17 cellular contexts compared by ENCODE assay signal in the genomic region with DNA sequence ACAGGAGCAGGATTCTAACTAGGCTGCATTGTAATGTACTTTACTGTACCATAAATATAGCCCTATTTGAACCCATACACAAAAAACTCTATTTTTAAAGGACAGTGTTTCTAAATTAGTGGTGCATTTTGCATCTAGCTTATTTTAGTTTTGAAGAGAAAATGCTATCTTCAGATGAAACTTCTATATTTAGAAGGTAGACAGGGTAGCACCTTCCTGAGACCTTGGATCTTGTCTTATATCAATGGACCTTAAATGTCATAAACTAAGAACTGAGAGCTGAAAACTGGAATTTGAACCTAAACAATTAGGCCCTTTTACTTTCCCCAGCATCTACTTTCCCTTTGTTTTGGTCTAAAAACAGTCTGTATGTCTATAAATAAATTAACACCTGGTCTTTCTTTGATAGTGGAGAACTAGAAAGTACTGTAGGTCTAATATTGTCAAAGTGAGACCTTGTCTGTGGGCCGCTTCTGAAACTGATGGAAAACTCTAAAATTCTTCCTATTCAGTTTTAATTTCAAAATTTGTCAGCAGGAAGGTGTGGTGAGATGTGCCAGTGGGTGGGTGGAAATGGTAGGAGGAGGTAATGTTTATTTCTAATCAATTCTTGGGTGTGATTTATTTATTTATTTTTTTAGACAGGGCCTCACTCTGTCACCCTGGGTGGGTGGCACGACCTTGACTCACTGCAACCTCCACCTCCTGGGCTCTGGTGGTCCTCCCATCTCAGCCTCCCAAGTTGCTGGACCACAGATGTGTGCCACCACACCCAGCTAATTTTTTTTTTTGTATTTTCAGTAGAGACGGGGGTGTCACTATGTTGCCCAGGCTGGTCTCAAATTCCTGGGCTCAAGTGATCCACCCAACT. TPM values are rescaled to one million over a fixed set of nuclear protein-coding genes. Genes with fewer than 3 reads are reported as not detected.
A peak's percentile ranks its signal among the peaks of the same experiment; 100 is the strongest.
DNase-seq lines count a peak whose midpoint lies in the region; ATAC-seq and TF ChIP-seq lines count a peak whose summit lies in the region.
"Had no signal": no experiment of that assay in that cellular context is flagged by ENCODE, and none has a peak within 500 bp of the region (broad histone marks: within the 10 kb centered on the region; RNA-seq: fewer than 3 reads in every experiment).

No MANE protein-coding gene starts in this region.

- no peak overlapping the region for H3K4me2 ChIP-seq in PC-3 (ENCODE audit: low read length)
- no peak overlapping the region for H3K4me2 ChIP-seq in MM.1S (ENCODE audit: low read depth, low read length)

- H4K20me1 ChIP-seq in PC-3 (ENCODE audit: low read length), result peaks cover 4% of the 10 kb centered on the region; the same call in 1 of the 2 replicates
- no peaks in the 10 kb centered on the region; the same call in 1 of the 2 replicates for H4K20me1 ChIP-seq in MM.1S (ENCODE audit: insufficient read depth, low read length)

- no peak overlapping the region for H3K27ac ChIP-seq in PC-3 (ENCODE audit: low read length)
- no peak overlapping the region for H3K27ac ChIP-seq in MM.1S (ENCODE audit: low read length)
- H3K27ac ChIP-seq: gastrocnemius medialis, tibial artery had no signal

- peaks cover 29 to 37% of the 10 kb centered on the region in 2 donors for H3K4me1 Mint-ChIP-seq in effector memory CD8-positive, alpha-beta T cell (ENCODE audit: low read depth in 2 of 2)

- H3K36me3 Mint-ChIP-seq in effector memory CD8-positive, alpha-beta T cell (ENCODE audit: insufficient read depth), result peaks cover 29% of the 10 kb centered on the region

- H3K4me3 Mint-ChIP-seq in effector memory CD8-positive, alpha-beta T cell, result peak overlapping the region in 1 of 2 donors; percentile 22
- H3K4me3 Mint-ChIP-seq: activated naive CD8-positive, alpha-beta T cell treated with anti-CD3 and anti-CD28 coated beads, Interleukin-2, amount 10 ng/mL, durations not matched to agents 7 days and 5 days had no signal

- peak overlapping the region; percentile 81 to 96 for H3K27ac Mint-ChIP-seq in effector memory CD8-positive, alpha-beta T cell
- H3K27ac Mint-ChIP-seq: activated naive CD8-positive, alpha-beta T cell treated with anti-CD3 and anti-CD28 coated beads, Interleukin-2, amount 10 ng/mL, durations not matched to agents 7 days and 5 days had no signal

- intact Hi-C loops in PC-3 (cut with micrococcal nuclease), result no loop called here

- no peaks in the 10 kb centered on the region for H3K9me3 Mint-ChIP-seq in effector memory CD8-positive, alpha-beta T cell

- ATAC-seq in HG02870 (IDR thresholded peaks at IDR 0.05; ENCODE audit: unreplicated experiment), result peak; percentile 48
- no peak for ATAC-seq in effector memory CD8-positive, alpha-beta T cell (replicated peaks)
- ATAC-seq in PC-3, result no peak
- ATAC-seq: gastrocnemius medialis had no signal

- H3K9me3 ChIP-seq in PC-3 (ENCODE audit: low read length), result no peaks in the 10 kb centered on the region
- no peaks in the 10 kb centered on the region for H3K9me3 ChIP-seq in MM.1S (replicated peaks; ENCODE audit: insufficient read depth, low read length)
- H3K9me3 ChIP-seq: gastrocnemius medialis, tibial artery had no signal

- POLR2A ChIA-PET in GM10248 (lab: Yijun Ruan, JAX) (interaction anchor here (1.2 kb wide), 1 partner anchor 10 kb away, joined by 3 read pairs; a partner anchor contains a TSS), PC-3 (lab: Charles Lee; ENCODE audit: unreplicated experiment) (no interaction called here)

- H3K9me2 ChIP-seq in PC-3 (replicated peaks; ENCODE audit: low read length) (no peaks in the 10 kb centered on the region), MM.1S (replicated peaks; ENCODE audit: insufficient read depth, low read length) (no peaks in the 10 kb centered on the region)

- DNase-seq in stimulated activated CD4-positive, alpha-beta T cell treated with anti-CD3 and anti-CD28 coated beads, Interleukin-15, amount 100 ng/mL, for 24 hours, result peak; percentile 8
- no peak for DNase-seq in stimulated activated CD4-positive, alpha-beta T cell treated with anti-CD3 and anti-CD28 coated beads, Interleukin-12 subunit alpha, Interleukin-12 subunit beta, amount 100 ng/mL, for 4 hours
- DNase-seq in effector memory CD8-positive, alpha-beta T cell, result no peak
- no peak for DNase-seq in GM10248 (ENCODE audit: extremely low spot score)
- no peak for DNase-seq in PC-3
- no peak for DNase-seq in MM.1S
- DNase-seq: activated CD4-positive, alpha-beta T cell treated with anti-CD3 and anti-CD28 coated beads for 1 hour; activated CD8-positive, alpha-beta memory T cell treated with anti-CD3 and anti-CD28 coated beads, Interleukin-2, amount 50 U/mL, for 4 hours; activated naive CD8-positive, alpha-beta T cell treated with anti-CD3 and anti-CD28 coated beads, Interleukin-2, amount 10 ng/mL, durations not matched to agents 7 days and 5 days; effector CD4-positive, alpha-beta T cell; gastrocnemius medialis; kidney; NCI-H1694 treated with DMSO at 0.1 percent for 48 hours; right cardiac atrium; SW 1271; tibial artery had no signal

- H3K79me2 ChIP-seq in PC-3 (ENCODE audit: low read length) (peaks cover 63% of the 10 kb centered on the region), MM.1S (ENCODE audit: low read length) (peaks cover 43% of the 10 kb centered on the region)

- H3K4me3 ChIP-seq in PC-3 (ENCODE audit: low read length) (no peak overlapping the region), MM.1S (ENCODE audit: low read length) (no peak overlapping the region)
- H3K4me3 ChIP-seq: gastrocnemius medialis, tibial artery had no signal

- BruUV-seq in PC-3 (replicated peaks; lab: Mats Ljungman, UMichigan), result no TSS peak

- H3K4me1 ChIP-seq in PC-3 (ENCODE audit: insufficient read depth, low read length) (peaks cover 9% of the 10 kb centered on the region), MM.1S (ENCODE audit: low read length) (peaks cover 4% of the 10 kb centered on the region; the same call in 1 of the 2 replicates)
- H3K4me1 ChIP-seq: tibial artery had no signal

- H3K36me3 ChIP-seq in PC-3 (ENCODE audit: low read depth, low read length) (no peaks in the 10 kb centered on the region; the same call in none of the 2 replicates), MM.1S (replicated peaks; ENCODE audit: insufficient read depth, low read length) (no peaks in the 10 kb centered on the region)

- H3K27me3 Mint-ChIP-seq in effector memory CD8-positive, alpha-beta T cell, result no peaks in the 10 kb centered on the region
- H3K27me3 Mint-ChIP-seq: activated naive CD8-positive, alpha-beta T cell treated with anti-CD3 and anti-CD28 coated beads, Interleukin-2, amount 10 ng/mL, durations not matched to agents 7 days and 5 days had no signal

- CTCF ChIA-PET in GM10248 (lab: Yijun Ruan, JAX) (interaction anchor here (0.8 to 2.1 kb wide), 8 partner anchors 9 to 82 kb away, joined by 3 to 9 read pairs (median 4); a partner anchor contains a TSS), PC-3 (lab: Charles Lee) (no interaction called here)

- H3F3A ChIP-seq in PC-3 (ENCODE audit: low read length, unreplicated experiment) (no peaks in the 10 kb centered on the region), MM.1S (ENCODE audit: insufficient read depth, low read length) (no peaks in the 10 kb centered on the region)

- H2AFZ ChIP-seq in PC-3 (ENCODE audit: low read length) (no peak overlapping the region), MM.1S (ENCODE audit: low read length) (no peak overlapping the region)

- H3K27me3 ChIP-seq in PC-3 (ENCODE audit: low read length) (no peaks in the 10 kb centered on the region), MM.1S (replicated peaks; ENCODE audit: insufficient read depth, low read length) (no peaks in the 10 kb centered on the region)
- H3K27me3 ChIP-seq: gastrocnemius medialis, tibial artery had no signal

- TF ChIP-seq CTCF in GM10248 (IDR thresholded peaks at IDR 0.05; ENCODE audit: control extremely low read depth, extremely low read depth, low read depth, missing control alignments), result no peak
- TF ChIP-seq CTCF in PC-3 (conservative IDR thresholded peaks at IDR 0.05; ENCODE audit: low read depth, low read length), result no peak
- TF ChIP-seq CTCF in MM.1S (IDR thresholded peaks at IDR 0.05; ENCODE audit: low read length), result no peak

- H3K9ac ChIP-seq in PC-3 (ENCODE audit: low read length), result no peak overlapping the region
- H3K9ac ChIP-seq in MM.1S (ENCODE audit: low read length), result no peak overlapping the region

RNA-seq across cellular contexts. Expression of a gene that starts 10.1 kb away (rescaled TPM):
- 28.8 and 30.8 TPM in 2 replicates for total RNA-seq in PC-3 (2014; rRNA removed)

RNA-seq across cellular contexts. Expression of a gene that starts 56.6 kb away (rescaled TPM):
- total RNA-seq in PC-3 (2014; rRNA removed), result 8.0 and 19.5 TPM in 2 replicates
